In genomic region chr2:197109326-197109725, GRCh38 we compare ENCODE assay signal across 1 cellular context.
TF ChIP-seq lines count a peak whose summit lies in the region.

No MANE protein-coding gene starts in this region.

TF ChIP-seq in HepG2, 621 proteins besides CTCF, POLR2A, EP300 and RAD21 (continued from another document):
- no peak for TF ChIP-seq HNF1A (IDR thresholded peaks at IDR 0.05; ENCODE audit: low read depth)
- no peak for TF ChIP-seq HNF1A (CRISPR knock-in tag; IDR thresholded peaks at IDR 0.05; ENCODE audit: borderline replicate concordance)
- no peak for TF ChIP-seq ELK4 (CRISPR knock-in tag; IDR thresholded peaks at IDR 0.05; ENCODE audit: borderline replicate concordance)
- TF ChIP-seq ZNF564 (CRISPR knock-in tag; IDR thresholded peaks at IDR 0.05) = no peak
TF ChIP-seq in HepG2: peak in this region for 2.
